In genomic region chr4:821631-822030, GRCh38 we compare ENCODE assay signal across 25 cellular contexts. TPM values are rescaled to one million over a fixed set of nuclear protein-coding genes. Genes with fewer than 3 reads are reported as not detected.
"Had no signal": no experiment of that assay in that cellular context is flagged by ENCODE, and none has a peak within 500 bp of the region (broad histone marks: within the 10 kb centered on the region; RNA-seq: fewer than 3 reads in every experiment).

No MANE protein-coding gene starts in this region.

- ATAC-seq: gastrocnemius medialis, heart right ventricle, left lung, lower lobe of right lung, natural killer cell, pancreas, psoas muscle had no signal

- FAIRE-seq: endometrium, islet of Langerhans, pancreas, small intestine had no signal

- H3K36me3 ChIP-seq: esophagus muscularis mucosa, gastrocnemius medialis, heart right ventricle, left lung, lower lobe of right lung, pancreas, stomach, thoracic aorta, transverse colon had no signal

- H3K4me3 ChIP-seq: esophagus muscularis mucosa, gastrocnemius medialis, heart right ventricle, left lung, lower lobe of right lung, pancreas, psoas muscle, stomach, thoracic aorta, transverse colon had no signal

- H3K9me3 ChIP-seq: gastrocnemius medialis, left lung, lower lobe of right lung, pancreas, psoas muscle, thoracic aorta, transverse colon had no signal

- DNase-seq: cortex of kidney; effector CD8-positive, alpha-beta T cell; gastrocnemius medialis; heart right ventricle; hypothalamus; lower lobe of right lung; natural killer cell; nucleus accumbens; retina; small intestine; stimulated activated CD4-positive, alpha-beta T cell treated with anti-CD3 and anti-CD28 coated beads, Interleukin-12 subunit alpha, Interleukin-12 subunit beta, amount 100 ng/mL, for 4 hours; stimulated activated naive CD4-positive, alpha-beta T cell; stomach; substantia nigra; transverse colon had no signal

- H3K4me1 ChIP-seq: gastrocnemius medialis, psoas muscle had no signal

- H3K27ac ChIP-seq: dorsolateral prefrontal cortex, epithelial cell of prostate, esophagus muscularis mucosa, gastrocnemius medialis, heart right ventricle, left lung, lower lobe of right lung, pancreas, psoas muscle, stomach, thoracic aorta, transverse colon had no signal

RNA-seq across cellular contexts. Expression of gene CPLX1, which starts 4.3 kb away (rescaled TPM):
- total RNA-seq: fibroblast of villous mesenchyme, natural killer cell had no signal
